Comparison of ENCODE assay signal across 13 cellular contexts in genomic region chr22:27603111-27603822, GRCh38.
"Had no signal": no experiment of that assay in that cellular context is flagged by ENCODE, and none has a peak within 500 bp of the region (broad histone marks: within the 10 kb centered on the region; RNA-seq: fewer than 3 reads in every experiment).

No MANE protein-coding gene starts in this region.

- DNase-seq: activated CD4-positive, alpha-beta T cell treated with anti-CD3 and anti-CD28 coated beads, Interleukin-2, amount 10 ng/mL, durations not matched to agents 7 days and 5 days; activated CD8-positive, alpha-beta memory T cell treated with anti-CD3 and anti-CD28 coated beads, Interleukin-2, amount 50 U/mL, for 4 hours; activated effector memory CD4-positive, alpha-beta T cell treated with anti-CD3 and anti-CD28 coated beads, Interleukin-2, amount 50 U/mL, for 16 hours; activated naive CD4-positive, alpha-beta T cell treated with anti-CD3 and anti-CD28 coated beads, Interleukin-2, amount 50 U/mL, for 16 hours; activated T-cell treated with anti-CD3 and anti-CD28 coated beads, Interleukin-2, amount 50 U/mL, for 48 hours; colonic mucosa; psoas muscle; stimulated activated CD4-positive, alpha-beta T cell treated with anti-CD3 and anti-CD28 coated beads, Interleukin-15, amount 100 ng/mL, for 24 hours; stimulated activated CD4-positive, alpha-beta T cell treated with anti-CD3 and anti-CD28 coated beads, Interleukin-2, amount 100 ng/mL, for 48 hours had no signal

- H3K4me1 Mint-ChIP-seq: activated CD4-positive, alpha-beta T cell treated with anti-CD3 and anti-CD28 coated beads, Interleukin-2, amount 10 ng/mL, durations not matched to agents 7 days and 5 days had no signal

- H3K4me1 ChIP-seq: colonic mucosa, psoas muscle, SJSA1 had no signal

- H3K4me3 ChIP-seq: colonic mucosa, psoas muscle, SJSA1 had no signal

- H3K27ac ChIP-seq: colonic mucosa, psoas muscle, SJSA1 had no signal

- H3K36me3 ChIP-seq: colonic mucosa, SJSA1 had no signal

- H3K36me3 Mint-ChIP-seq: natural killer cell treated with Interleukin-12 subunit alpha and Interleukin-12 subunit beta and Interleukin-15 and Interleukin-18, amount 100 ng/mL, for 72 hours had no signal

- H3K27ac Mint-ChIP-seq: activated CD4-positive, alpha-beta T cell treated with anti-CD3 and anti-CD28 coated beads, Interleukin-2, amount 10 ng/mL, durations not matched to agents 7 days and 5 days; natural killer cell treated with Interleukin-12 subunit alpha and Interleukin-12 subunit beta and Interleukin-15 and Interleukin-18, amount 100 ng/mL, for 72 hours; stimulated activated naive CD8-positive, alpha-beta T cell treated with anti-CD3 and anti-CD28 coated beads, Interleukin-15, Interleukin-2, amounts not matched to agents 100 ng/mL and 50 ng/mL, for 24 hours; T-helper 1 cell treated with Interleukin-12 subunit alpha and Interleukin-12 subunit beta and Interleukin-4 antibody, amounts not matched to agents 30 μg/mL and 1 μg/mL, for 36 hours had no signal

- H3K4me3 Mint-ChIP-seq: activated CD4-positive, alpha-beta T cell treated with anti-CD3 and anti-CD28 coated beads, Interleukin-2, amount 10 ng/mL, durations not matched to agents 7 days and 5 days; natural killer cell treated with Interleukin-12 subunit alpha and Interleukin-12 subunit beta and Interleukin-15 and Interleukin-18, amount 100 ng/mL, for 72 hours; stimulated activated naive CD8-positive, alpha-beta T cell treated with anti-CD3 and anti-CD28 coated beads, Interleukin-15, Interleukin-2, amounts not matched to agents 100 ng/mL and 50 ng/mL, for 24 hours; T-helper 1 cell treated with Interleukin-12 subunit alpha and Interleukin-12 subunit beta and Interleukin-4 antibody, amounts not matched to agents 30 μg/mL and 1 μg/mL, for 36 hours had no signal

- H3K27me3 ChIP-seq: colonic mucosa, SJSA1 had no signal

- H3K27me3 Mint-ChIP-seq: activated CD4-positive, alpha-beta T cell treated with anti-CD3 and anti-CD28 coated beads, Interleukin-2, amount 10 ng/mL, durations not matched to agents 7 days and 5 days; stimulated activated naive CD8-positive, alpha-beta T cell treated with anti-CD3 and anti-CD28 coated beads, Interleukin-15, Interleukin-2, amounts not matched to agents 100 ng/mL and 50 ng/mL, for 24 hours had no signal

- H3K9me3 Mint-ChIP-seq: activated CD4-positive, alpha-beta T cell treated with anti-CD3 and anti-CD28 coated beads, Interleukin-2, amount 10 ng/mL, durations not matched to agents 7 days and 5 days; natural killer cell treated with Interleukin-12 subunit alpha and Interleukin-12 subunit beta and Interleukin-15 and Interleukin-18, amount 100 ng/mL, for 72 hours; stimulated activated naive CD8-positive, alpha-beta T cell treated with anti-CD3 and anti-CD28 coated beads, Interleukin-15, Interleukin-2, amounts not matched to agents 100 ng/mL and 50 ng/mL, for 24 hours; T-helper 1 cell treated with Interleukin-12 subunit alpha and Interleukin-12 subunit beta and Interleukin-4 antibody, amounts not matched to agents 30 μg/mL and 1 μg/mL, for 36 hours had no signal

- H3K9me3 ChIP-seq: colonic mucosa, psoas muscle had no signal
